ENCODE assay signal across 1 cellular context in the genomic region with DNA sequence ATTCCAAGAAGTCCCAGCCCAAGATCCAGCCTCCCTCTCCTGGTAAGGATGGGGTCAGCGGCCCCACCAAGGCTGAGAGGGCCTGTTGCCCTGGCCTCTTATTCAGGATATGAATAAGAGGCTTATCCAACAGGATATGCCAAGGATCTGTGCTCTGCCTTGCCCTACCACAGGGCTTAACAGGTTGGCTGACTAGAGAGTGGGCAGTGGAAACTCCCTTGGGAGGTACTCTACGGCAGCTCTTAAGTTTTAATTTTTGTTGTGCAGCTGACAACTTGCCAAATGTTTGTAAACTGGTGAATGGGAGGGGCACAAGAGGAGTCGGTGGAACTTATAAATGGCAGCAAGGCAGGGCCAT.
TF ChIP-seq lines count a peak whose summit lies in the region.

No MANE protein-coding gene starts in this region.

TF ChIP-seq in HEK293T, 16 proteins besides CTCF, POLR2A, EP300 and RAD21 (continued from another document):
- TF ChIP-seq PKNOX1 (IDR thresholded peaks at IDR 0.05): no peak
- no peak for TF ChIP-seq NFRKB (IDR thresholded peaks at IDR 0.05)
- TF ChIP-seq HDGF (IDR thresholded peaks at IDR 0.05; ENCODE audit: borderline replicate concordance): no peak
- TF ChIP-seq ARNT (IDR thresholded peaks at IDR 0.05): no peak
- no peak for TF ChIP-seq FOXK2 (IDR thresholded peaks at IDR 0.05)
- no peak for TF ChIP-seq CTBP1 (IDR thresholded peaks at IDR 0.05; ENCODE audit: borderline replicate concordance)
- no peak for TF ChIP-seq TARDBP (IDR thresholded peaks at IDR 0.05)
- no peak for TF ChIP-seq FOXA1 (IDR thresholded peaks at IDR 0.05)
- TF ChIP-seq ELF4 (IDR thresholded peaks at IDR 0.05): no peak
- no peak for TF ChIP-seq BHLHE40 (IDR thresholded peaks at IDR 0.05; ENCODE audit: borderline replicate concordance)
- no peak for TF ChIP-seq SP1 (IDR thresholded peaks at IDR 0.05)
- TF ChIP-seq LEF1 (IDR thresholded peaks at IDR 0.05; ENCODE audit: borderline replicate concordance): no peak
TF ChIP-seq in HEK293T: peak in this region for 0.
